17 cellular contexts compared by ENCODE assay signal in genomic region chr2:84878459-84878858, GRCh38. TPM values are rescaled to one million over a fixed set of nuclear protein-coding genes. Genes with fewer than 3 reads are reported as not detected.
DNase-seq lines count a peak whose midpoint lies in the region; ATAC-seq and TF ChIP-seq lines count a peak whose summit lies in the region.
"Had no signal": no experiment of that assay in that cellular context is flagged by ENCODE, and none has a peak within 500 bp of the region (broad histone marks: within the 10 kb centered on the region; RNA-seq: fewer than 3 reads in every experiment).

No MANE protein-coding gene starts in this region.

- H3K9me3 Mint-ChIP-seq in activated CD4-positive, alpha-beta T cell treated with anti-CD3 and anti-CD28 coated beads, Interleukin-2, amount 10 ng/mL, durations not matched to agents 24 days and 14 days, result no peaks in the 10 kb centered on the region
- H3K9me3 Mint-ChIP-seq in activated T-helper 1 cell treated with anti-CD3 and anti-CD28 coated beads, Interleukin-12 subunit alpha, Interleukin-12 subunit beta, Interleukin-2, Interleukin-4 antibody, amounts not matched to agents 30 ng/mL and 10 ng/mL and 1 ng/mL, durations not matched to agents 14 hours and 24 hours and 36 hours, result no peaks in the 10 kb centered on the region
- H3K9me3 Mint-ChIP-seq in osteocyte (ENCODE audit: unreplicated experiment), result no peaks in the 10 kb centered on the region
- H3K9me3 Mint-ChIP-seq: nephron progenitor cell had no signal

- H3K4me3 ChIP-seq in MG63, result no peak overlapping the region
- H3K4me3 ChIP-seq: ascending aorta, gastroesophageal sphincter, SJSA1, thoracic aorta had no signal

- no peaks in the 10 kb centered on the region for H3K27me3 ChIP-seq in MG63
- H3K27me3 ChIP-seq: ascending aorta, SJSA1 had no signal

- peak overlapping the region; percentile 98 for H3K4me3 Mint-ChIP-seq in activated CD4-positive, alpha-beta T cell treated with anti-CD3 and anti-CD28 coated beads, Interleukin-2, amount 10 ng/mL, durations not matched to agents 24 days and 14 days
- H3K4me3 Mint-ChIP-seq in activated T-helper 1 cell treated with anti-CD3 and anti-CD28 coated beads, Interleukin-12 subunit alpha, Interleukin-12 subunit beta, Interleukin-2, Interleukin-4 antibody, amounts not matched to agents 30 ng/mL and 10 ng/mL and 1 ng/mL, durations not matched to agents 14 hours and 24 hours and 36 hours, result peak overlapping the region; percentile 98
- H3K4me3 Mint-ChIP-seq in osteocyte (ENCODE audit: unreplicated experiment), result no peak overlapping the region
- H3K4me3 Mint-ChIP-seq: nephron progenitor cell had no signal

- H3K27me3 Mint-ChIP-seq in activated CD4-positive, alpha-beta T cell treated with anti-CD3 and anti-CD28 coated beads, Interleukin-2, amount 10 ng/mL, durations not matched to agents 24 days and 14 days, result no peaks in the 10 kb centered on the region
- no peaks in the 10 kb centered on the region for H3K27me3 Mint-ChIP-seq in activated T-helper 1 cell treated with anti-CD3 and anti-CD28 coated beads, Interleukin-12 subunit alpha, Interleukin-12 subunit beta, Interleukin-2, Interleukin-4 antibody, amounts not matched to agents 30 ng/mL and 10 ng/mL and 1 ng/mL, durations not matched to agents 14 hours and 24 hours and 36 hours (ENCODE audit: insufficient read depth)
- H3K27me3 Mint-ChIP-seq in osteocyte (ENCODE audit: unreplicated experiment), result peaks cover 52% of the 10 kb centered on the region

- no peaks in the 10 kb centered on the region for H3K36me3 ChIP-seq in MG63
- H3K36me3 ChIP-seq: ascending aorta, gastroesophageal sphincter, SJSA1, thoracic aorta had no signal

- ATAC-seq in GM18907 (IDR thresholded peaks at IDR 0.05; ENCODE audit: unreplicated experiment), result peak; percentile 41
- ATAC-seq in HG02588 (IDR thresholded peaks at IDR 0.05; ENCODE audit: unreplicated experiment), result no peak
- ATAC-seq in HG03175 (IDR thresholded peaks at IDR 0.05; ENCODE audit: unreplicated experiment), result no peak
- ATAC-seq: gastroesophageal sphincter had no signal

- no peak for TF ChIP-seq CTCF in osteocyte (IDR thresholded peaks at IDR 0.05)

- no peaks in the 10 kb centered on the region for H3K9me3 ChIP-seq in MG63
- H3K9me3 ChIP-seq: ascending aorta, gastroesophageal sphincter, SJSA1, thoracic aorta had no signal

- H3K27ac Mint-ChIP-seq in activated CD4-positive, alpha-beta T cell treated with anti-CD3 and anti-CD28 coated beads, Interleukin-2, amount 10 ng/mL, durations not matched to agents 24 days and 14 days, result peak overlapping the region; percentile 40
- H3K27ac Mint-ChIP-seq in activated T-helper 1 cell treated with anti-CD3 and anti-CD28 coated beads, Interleukin-12 subunit alpha, Interleukin-12 subunit beta, Interleukin-2, Interleukin-4 antibody, amounts not matched to agents 30 ng/mL and 10 ng/mL and 1 ng/mL, durations not matched to agents 14 hours and 24 hours and 36 hours, result peak overlapping the region; percentile 54
- no peak overlapping the region for H3K27ac Mint-ChIP-seq in osteocyte (ENCODE audit: unreplicated experiment)
- H3K27ac Mint-ChIP-seq: nephron progenitor cell had no signal

- no peak for DNase-seq in activated CD4-positive, alpha-beta T cell treated with anti-CD3 and anti-CD28 coated beads, Interleukin-2, amount 10 ng/mL, durations not matched to agents 24 days and 14 days
- DNase-seq in activated CD4-positive, alpha-beta T cell treated with anti-CD3 and anti-CD28 coated beads for 1 hour, result no peak
- DNase-seq in activated T-helper 1 cell treated with anti-CD3 and anti-CD28 coated beads, Interleukin-12 subunit alpha, Interleukin-12 subunit beta, Interleukin-2, Interleukin-4 antibody, amounts not matched to agents 30 ng/mL and 10 ng/mL and 1 ng/mL, durations not matched to agents 14 hours and 24 hours and 36 hours (ENCODE audit: low spot score), result no peak
- peak; percentile 46 for DNase-seq in osteocyte (ENCODE audit: extremely low spot score, unreplicated experiment)
- DNase-seq in MG63, result no peak
- DNase-seq: ACHN, GOT3, NCI-H1105 treated with DMSO at 0.1 percent for 48 hours, NCI-H446, nephron progenitor cell had no signal

- peaks cover 75% of the 10 kb centered on the region for H3K4me1 Mint-ChIP-seq in activated CD4-positive, alpha-beta T cell treated with anti-CD3 and anti-CD28 coated beads, Interleukin-2, amount 10 ng/mL, durations not matched to agents 24 days and 14 days
- H3K4me1 Mint-ChIP-seq in activated T-helper 1 cell treated with anti-CD3 and anti-CD28 coated beads, Interleukin-12 subunit alpha, Interleukin-12 subunit beta, Interleukin-2, Interleukin-4 antibody, amounts not matched to agents 30 ng/mL and 10 ng/mL and 1 ng/mL, durations not matched to agents 14 hours and 24 hours and 36 hours (ENCODE audit: low read depth), result peaks cover 76% of the 10 kb centered on the region
- H3K4me1 Mint-ChIP-seq in osteocyte (ENCODE audit: unreplicated experiment), result peaks cover 30% of the 10 kb centered on the region

- H3K36me3 Mint-ChIP-seq in activated CD4-positive, alpha-beta T cell treated with anti-CD3 and anti-CD28 coated beads, Interleukin-2, amount 10 ng/mL, durations not matched to agents 24 days and 14 days (ENCODE audit: low read depth), result peaks cover 32% of the 10 kb centered on the region
- peaks cover 30% of the 10 kb centered on the region for H3K36me3 Mint-ChIP-seq in activated T-helper 1 cell treated with anti-CD3 and anti-CD28 coated beads, Interleukin-12 subunit alpha, Interleukin-12 subunit beta, Interleukin-2, Interleukin-4 antibody, amounts not matched to agents 30 ng/mL and 10 ng/mL and 1 ng/mL, durations not matched to agents 14 hours and 24 hours and 36 hours (ENCODE audit: low read depth)
- H3K36me3 Mint-ChIP-seq in osteocyte (ENCODE audit: unreplicated experiment), result no peaks in the 10 kb centered on the region

- intact Hi-C loops in activated CD4-positive, alpha-beta T cell treated with anti-CD3 and anti-CD28 coated beads, Interleukin-2, amount 10 ng/mL, durations not matched to agents 24 days and 14 days (cut with micrococcal nuclease), result loop anchor here (2.0 kb wide), 1 partner anchor 14 kb away; no protein-coding TSS in a partner anchor
- intact Hi-C loops in activated T-helper 1 cell treated with anti-CD3 and anti-CD28 coated beads, Interleukin-12 subunit alpha, Interleukin-12 subunit beta, Interleukin-2, Interleukin-4 antibody, amounts not matched to agents 30 ng/mL and 10 ng/mL and 1 ng/mL, durations not matched to agents 14 hours and 24 hours and 36 hours (cut with micrococcal nuclease), result no loop called here

RNA-seq across cellular contexts. Expression of gene TRABD2A, which starts 2.4 kb away (rescaled TPM):
- total RNA-seq in activated CD4-positive, alpha-beta T cell treated with anti-CD3 and anti-CD28 coated beads, Interleukin-2, amount 10 ng/mL, durations not matched to agents 24 days and 14 days, result 56.3 and 59.6 TPM in 2 replicates
- total RNA-seq in activated T-helper 1 cell treated with anti-CD3 and anti-CD28 coated beads, Interleukin-12 subunit alpha, Interleukin-12 subunit beta, Interleukin-2, Interleukin-4 antibody, amounts not matched to agents 30 ng/mL and 10 ng/mL and 1 ng/mL, durations not matched to agents 14 hours and 24 hours and 36 hours, result 62.1 and 62.2 TPM in 2 replicates
- 0.21 and 0.99 TPM in 2 replicates for total RNA-seq in osteocyte
- total RNA-seq in MG63 (2014; rRNA removed; shearing (Covaris generic); ENCODE audit: low replicate concordance), result 14.5 and 20.9 TPM in 2 replicates

RNA-seq across cellular contexts. Expression of gene TMSB10, which starts 27.0 kb away (rescaled TPM):
- total RNA-seq in activated CD4-positive, alpha-beta T cell treated with anti-CD3 and anti-CD28 coated beads, Interleukin-2, amount 10 ng/mL, durations not matched to agents 24 days and 14 days, result 2,196 and 2,218 TPM in 2 replicates
- total RNA-seq in activated T-helper 1 cell treated with anti-CD3 and anti-CD28 coated beads, Interleukin-12 subunit alpha, Interleukin-12 subunit beta, Interleukin-2, Interleukin-4 antibody, amounts not matched to agents 30 ng/mL and 10 ng/mL and 1 ng/mL, durations not matched to agents 14 hours and 24 hours and 36 hours, result 2,415 and 2,510 TPM in 2 replicates
- total RNA-seq in osteocyte, result 2,436 and 2,534 TPM in 2 replicates
- total RNA-seq in MG63 (2014; rRNA removed; shearing (Covaris generic); ENCODE audit: low replicate concordance), result 5,826 and 9,166 TPM in 2 replicates
